8 cellular contexts compared by ENCODE assay signal in genomic region chr14:53151867-53152626, GRCh38. TPM values are rescaled to one million over a fixed set of nuclear protein-coding genes. Genes with fewer than 3 reads are reported as not detected.
A peak's percentile ranks its signal among the peaks of the same experiment; 100 is the strongest.
DNase-seq lines count a peak whose midpoint lies in the region; ATAC-seq and TF ChIP-seq lines count a peak whose summit lies in the region.

No MANE protein-coding gene starts in this region.

- DNase-seq in COLO829 (ENCODE audit: low spot score) (peak; percentile 37), GM20000 (ENCODE audit: low spot score) (peak; percentile 65), HUDEP-2 (lab: John Stamatoyannopoulos, UW; ENCODE audit: unreplicated experiment in 76 of 76) (peak in 59 of 76 experiments; percentile 3 to 70 (median 40)), RWPE2 (ENCODE audit: low spot score) (peak; percentile 75), globus pallidus (ENCODE audit: low spot score) (peak; percentile 27), osteoblast (ENCODE audit: insufficient read length, low spot score, missing footprints) (peak; percentile 94)
- peak; percentile 71 for DNase-seq in activated naive CD4-positive, alpha-beta T cell treated with anti-CD3 and anti-CD28 coated beads for 36 hours

- H3K9me3 ChIP-seq in RWPE2 (ENCODE audit: severe bottlenecking), result no peaks in the 10 kb centered on the region
- H3K9me3 ChIP-seq in osteoblast (ENCODE audit: low read depth, low read length), result no peaks in the 10 kb centered on the region
- no peaks in the 10 kb centered on the region for H3K9me3 ChIP-seq in thymus (ENCODE audit: control insufficient read depth)

- H3K36me3 ChIP-seq in RWPE2 (ENCODE audit: low read depth), result no peaks in the 10 kb centered on the region
- H3K36me3 ChIP-seq in osteoblast (ENCODE audit: insufficient read depth, low read length), result no peaks in the 10 kb centered on the region
- no peaks in the 10 kb centered on the region for H3K36me3 ChIP-seq in thymus (ENCODE audit: control insufficient read depth, insufficient read depth)

- peaks cover 16% of the 10 kb centered on the region for H3K36me3 Mint-ChIP-seq in activated naive CD4-positive, alpha-beta T cell treated with anti-CD3 and anti-CD28 coated beads for 36 hours (ENCODE audit: low read depth)

- H3K4me2 ChIP-seq in osteoblast (ENCODE audit: insufficient read depth, low read length), result peak overlapping the region; percentile 90

- peaks cover 54% of the 10 kb centered on the region for H3K79me2 ChIP-seq in osteoblast (ENCODE audit: insufficient read depth, low read length)

- peaks cover 20% of the 10 kb centered on the region for H4K20me1 ChIP-seq in osteoblast (ENCODE audit: insufficient read depth, low read length)

- WGBS in thymus, result under 1% methylated on average over 57 of the region's 57 CpGs

- intact Hi-C loops in activated naive CD4-positive, alpha-beta T cell treated with anti-CD3 and anti-CD28 coated beads for 36 hours (cut with micrococcal nuclease), result loop anchor here (2.0 to 10.0 kb wide), 9 partner anchors 25 to 1355 kb away; partner anchors contain the start of genes CGRRF1, GNG2, GPR137C and TXNDC16

- ATAC-seq in RWPE2 (ENCODE audit: low read depth), result peak; percentile 58

- H3K4me1 Mint-ChIP-seq in activated naive CD4-positive, alpha-beta T cell treated with anti-CD3 and anti-CD28 coated beads for 36 hours (ENCODE audit: low read depth), result peaks cover 46% of the 10 kb centered on the region

- TF ChIP-seq CTCF in GM20000 (IDR thresholded peaks at IDR 0.05; ENCODE audit: extremely low read depth, missing control alignments) (no peak), RWPE2 (IDR thresholded peaks at IDR 0.05; ENCODE audit: poor library complexity, severe bottlenecking) (peak; percentile 39), osteoblast (IDR thresholded peaks at IDR 0.05; ENCODE audit: extremely low read depth, low read depth, low read length) (peak; percentile 26)

- no peaks in the 10 kb centered on the region for H3K27me3 ChIP-seq in RWPE2 (ENCODE audit: insufficient read depth, poor library complexity, severe bottlenecking)
- no peaks in the 10 kb centered on the region for H3K27me3 ChIP-seq in osteoblast (ENCODE audit: insufficient read depth, low read length)
- H3K27me3 ChIP-seq in thymus (ENCODE audit: control insufficient read depth, insufficient read depth), result no peaks in the 10 kb centered on the region

- CTCF ChIA-PET in activated naive CD4-positive, alpha-beta T cell treated with anti-CD3 and anti-CD28 coated beads for 36 hours (lab: Charles Lee), result interaction anchor here (0.5 to 1.7 kb wide), 12 partner anchors 9 to 143 kb away, joined by 3 to 8 read pairs (median 4); no protein-coding TSS in a partner anchor

- H3K27me3 Mint-ChIP-seq in activated naive CD4-positive, alpha-beta T cell treated with anti-CD3 and anti-CD28 coated beads for 36 hours (ENCODE audit: low read depth), result no peaks in the 10 kb centered on the region

- peak overlapping the region; percentile 93 for H2AFZ ChIP-seq in osteoblast (ENCODE audit: low read length)

- H3K4me3 ChIP-seq in RWPE2 (ENCODE audit: severe bottlenecking), result peak overlapping the region; percentile 73
- peak overlapping the region; percentile 94 for H3K4me3 ChIP-seq in osteoblast (ENCODE audit: insufficient read depth, low read length)
- peak overlapping the region; percentile 82 for H3K4me3 ChIP-seq in thymus (ENCODE audit: low read length)

- H3K4me1 ChIP-seq in RWPE2 (ENCODE audit: insufficient read depth, poor library complexity, severe bottlenecking) (peaks cover 9% of the 10 kb centered on the region), osteoblast (ENCODE audit: insufficient read depth, low read length) (peaks cover 11% of the 10 kb centered on the region), thymus (ENCODE audit: control insufficient read depth, insufficient read depth, low read length) (peaks cover 16% of the 10 kb centered on the region)

- peak overlapping the region; percentile 100 for H3K4me3 Mint-ChIP-seq in activated naive CD4-positive, alpha-beta T cell treated with anti-CD3 and anti-CD28 coated beads for 36 hours

- H3K9me3 Mint-ChIP-seq in activated naive CD4-positive, alpha-beta T cell treated with anti-CD3 and anti-CD28 coated beads for 36 hours, result no peaks in the 10 kb centered on the region

- H3K27ac Mint-ChIP-seq in activated naive CD4-positive, alpha-beta T cell treated with anti-CD3 and anti-CD28 coated beads for 36 hours, result peak overlapping the region; percentile 87

- H3K27ac ChIP-seq in RWPE2 (ENCODE audit: poor library complexity, severe bottlenecking) (peak overlapping the region; percentile 35), osteoblast (ENCODE audit: low read depth, low read length) (peak overlapping the region; percentile 66), thymus (ENCODE audit: low read depth) (peak overlapping the region; percentile 90)

RNA-seq across cellular contexts. Expression of gene DDHD1, which starts 1.1 kb away (rescaled TPM):
- total RNA-seq in activated naive CD4-positive, alpha-beta T cell treated with anti-CD3 and anti-CD28 coated beads for 36 hours, result 10 to 100 TPM; 20.1 to 20.4 TPM
- 30.0 and 38.0 TPM in 2 replicates for total RNA-seq in osteoblast
- polyA plus RNA-seq in thymus, result 13.7 TPM

Comparison
In these comparisons a context has a peak if more than half of its experiments do, and no peak if none do; other contexts are left out.
1. Peak in every context shown above with its lines: DNase-seq, ATAC-seq, H3K4me3 ChIP-seq and H3K27ac ChIP-seq.
2. DNase-seq: peak in every context shown above with its lines; median percentile 94 in osteoblast; 75 in RWPE2; 71 in activated naive CD4-positive, alpha-beta T cell treated with anti-CD3 and anti-CD28 coated beads for 36 hours; 65 in GM20000; 40 in HUDEP-2; 37 in COLO829; 27 in globus pallidus.
3. H3K27ac ChIP-seq: peak in every context shown above with its lines; median percentile 90 in thymus; 66 in osteoblast; 35 in RWPE2.